ENCODE assay signal across 1 cellular context in the genomic region with DNA sequence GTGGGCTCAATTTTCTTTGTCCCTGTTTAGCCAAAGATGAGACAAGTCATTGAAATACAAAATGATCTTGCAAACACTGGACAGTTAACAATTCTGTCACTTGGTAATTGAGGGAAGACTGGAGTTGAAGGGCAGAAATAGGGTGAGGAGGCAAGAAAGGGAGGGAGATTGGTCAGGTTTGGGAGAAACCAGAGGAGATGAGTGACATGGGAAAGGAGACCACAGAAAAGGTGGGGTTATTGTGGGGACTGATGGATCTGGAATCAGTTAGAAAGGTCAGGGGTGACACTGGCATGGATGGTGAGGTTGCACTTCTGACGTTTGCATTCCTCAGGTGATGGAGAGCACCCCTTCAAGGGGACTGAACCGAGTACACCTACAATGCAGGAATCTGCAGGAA.
TF ChIP-seq lines count a peak whose summit lies in the region.

No MANE protein-coding gene starts in this region.

TF ChIP-seq in GM12878, 131 proteins besides CTCF, POLR2A, EP300 and RAD21:
- TF ChIP-seq, protein P1, sequence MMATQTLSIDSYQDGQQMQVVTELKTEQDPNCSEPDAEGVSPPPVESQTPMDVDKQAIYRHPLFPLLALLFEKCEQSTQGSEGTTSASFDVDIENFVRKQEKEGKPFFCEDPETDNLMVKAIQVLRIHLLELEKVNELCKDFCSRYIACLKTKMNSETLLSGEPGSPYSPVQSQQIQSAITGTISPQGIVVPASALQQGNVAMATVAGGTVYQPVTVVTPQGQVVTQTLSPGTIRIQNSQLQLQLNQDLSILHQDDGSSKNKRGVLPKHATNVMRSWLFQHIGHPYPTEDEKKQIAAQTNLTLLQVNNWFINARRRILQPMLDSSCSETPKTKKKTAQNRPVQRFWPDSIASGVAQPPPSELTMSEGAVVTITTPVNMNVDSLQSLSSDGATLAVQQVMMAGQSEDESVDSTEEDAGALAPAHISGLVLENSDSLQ (IDR thresholded peaks at IDR 0.05), result peak; percentile 26; the same call in 1 of the 2 replicates
- no peak for TF ChIP-seq ZNF592 (IDR thresholded peaks at IDR 0.05)
